Comparison of ENCODE assay signal across 1 cellular context in genomic region chr3:190205739-190206138, GRCh38.
TF ChIP-seq lines count a peak whose summit lies in the region.

No MANE protein-coding gene starts in this region.

TF ChIP-seq in GM12878, 131 proteins besides CTCF, POLR2A, EP300 and RAD21 (continued from another document):
- TF ChIP-seq IRF5 (IDR thresholded peaks at IDR 0.05; ENCODE audit: borderline replicate concordance): no peak
- TF ChIP-seq ZNF207 (IDR thresholded peaks at IDR 0.05; ENCODE audit: borderline replicate concordance): no peak
- TF ChIP-seq CREM (IDR thresholded peaks at IDR 0.05; ENCODE audit: low read depth): peak; percentile 91
- peak in 1 of 2 experiments; percentile 71; a peak in 1 of 4 replicates for TF ChIP-seq SRF (IDR thresholded peaks at IDR 0.05; ENCODE audit: low read depth in 2 of 2, low read length in 2 of 2)
- no peak for TF ChIP-seq SMARCA5 (IDR thresholded peaks at IDR 0.05)
- peak; percentile 71; the same call in 1 of the 2 replicates for TF ChIP-seq ZBED1 (IDR thresholded peaks at IDR 0.05; ENCODE audit: borderline replicate concordance)
- peak; percentile 99 for TF ChIP-seq ATF2 (IDR thresholded peaks at IDR 0.05; ENCODE audit: low read length)
- TF ChIP-seq BCL3 (IDR thresholded peaks at IDR 0.05; ENCODE audit: borderline replicate concordance, insufficient read depth, low read depth, low read length, poor library complexity, severe bottlenecking): peak; percentile 78
- TF ChIP-seq MEF2A (IDR thresholded peaks at IDR 0.05; ENCODE audit: insufficient read depth, low read depth, low read length): peak; percentile 97
- TF ChIP-seq CREB1 (IDR thresholded peaks at IDR 0.05; ENCODE audit: low read depth): peak; percentile 76
- peak; percentile 96 for TF ChIP-seq ATF7 (IDR thresholded peaks at IDR 0.05; ENCODE audit: low read depth)
- peak; percentile 57; the same call in 1 of the 2 replicates for TF ChIP-seq SPI1 (IDR thresholded peaks at IDR 0.05; ENCODE audit: borderline replicate concordance, insufficient read depth, low read depth, low read length)
- no peak for TF ChIP-seq ZNF622 (IDR thresholded peaks at IDR 0.05)
- TF ChIP-seq ASH2L (IDR thresholded peaks at IDR 0.05; ENCODE audit: borderline replicate concordance, low read depth): no peak
- no peak for TF ChIP-seq GATAD2B (conservative IDR thresholded peaks at IDR 0.05; ENCODE audit: low read depth)
- TF ChIP-seq TCF7 (IDR thresholded peaks at IDR 0.05; ENCODE audit: borderline replicate concordance): no peak
- peak; percentile 64; the same call in 1 of the 2 replicates for TF ChIP-seq DPF2 (IDR thresholded peaks at IDR 0.05)
- TF ChIP-seq CUX1 (IDR thresholded peaks at IDR 0.05; ENCODE audit: insufficient replicate concordance, low read depth, low read length): no peak
- no peak for TF ChIP-seq PAX8 (IDR thresholded peaks at IDR 0.05)
- peak; percentile 70; the same call in 1 of the 2 replicates for TF ChIP-seq IRF4 (IDR thresholded peaks at IDR 0.05; ENCODE audit: low read depth, low read length)
- no peak for TF ChIP-seq SREBF2 (IDR thresholded peaks at IDR 0.05; ENCODE audit: low read length)
- peak; percentile 53 for TF ChIP-seq IKZF1 (conservative IDR thresholded peaks at IDR 0.05)
- TF ChIP-seq MEF2B (IDR thresholded peaks at IDR 0.05; ENCODE audit: partially characterized antibody, poor library complexity, severe bottlenecking): peak; percentile 33
- peak; percentile 98 for TF ChIP-seq NFIC (IDR thresholded peaks at IDR 0.05; ENCODE audit: low read depth, low read length)
- TF ChIP-seq RELB (IDR thresholded peaks at IDR 0.05; ENCODE audit: low read depth): peak; percentile 46; the same call in 1 of the 2 replicates
- peak; percentile 51; the same call in 1 of the 2 replicates for TF ChIP-seq PML (IDR thresholded peaks at IDR 0.05; ENCODE audit: low read length)
- TF ChIP-seq CHD2 (IDR thresholded peaks at IDR 0.05; ENCODE audit: borderline replicate concordance, low read depth, low read length): no peak
- TF ChIP-seq MLLT1 (IDR thresholded peaks at IDR 0.05): no peak
- TF ChIP-seq RCOR1 (conservative IDR thresholded peaks at IDR 0.05; ENCODE audit: low read depth, low read length): no peak
- TF ChIP-seq CEBPB (IDR thresholded peaks at IDR 0.05; ENCODE audit: borderline replicate concordance in 1 of 2, low read depth in 2 of 2, low read length in 2 of 2): no peak; a peak in 1 of 4 replicates
- TF ChIP-seq KDM1A (IDR thresholded peaks at IDR 0.05; ENCODE audit: borderline replicate concordance): no peak
- TF ChIP-seq ZNF24 (IDR thresholded peaks at IDR 0.05): no peak; the same call in 1 of the 2 replicates
- TF ChIP-seq ESRRA (IDR thresholded peaks at IDR 0.05; ENCODE audit: low read length): no peak
- TF ChIP-seq JUNB (IDR thresholded peaks at IDR 0.05): peak; percentile 99
- peak in 1 of 2 experiments; percentile 82; a peak in 2 of 4 replicates for TF ChIP-seq ETV6 (conservative IDR thresholded peaks at IDR 0.05 in 1 of 2, IDR thresholded peaks at IDR 0.05 in 1 of 2; ENCODE audit: borderline replicate concordance in 1 of 2, low read depth in 1 of 2)
- no peak for TF ChIP-seq PBX3 (IDR thresholded peaks at IDR 0.05; ENCODE audit: insufficient replicate concordance, low read depth, low read length)
- TF ChIP-seq RELA (IDR thresholded peaks at IDR 0.05; ENCODE audit: borderline replicate concordance, partially characterized antibody): no peak
- peak; percentile 90; the same call in 1 of the 2 replicates for TF ChIP-seq FOXM1 (IDR thresholded peaks at IDR 0.05; ENCODE audit: low read depth, low read length)
- TF ChIP-seq RUNX3 (IDR thresholded peaks at IDR 0.05; ENCODE audit: low read length): peak; percentile 78
- peak; percentile 78; the same call in 1 of the 2 replicates for TF ChIP-seq BCL11A (IDR thresholded peaks at IDR 0.05; ENCODE audit: low read depth, low read length)
- no peak for TF ChIP-seq E2F8 (IDR thresholded peaks at IDR 0.05; ENCODE audit: low read depth, partially characterized antibody)
- TF ChIP-seq MTA3 (IDR thresholded peaks at IDR 0.05; ENCODE audit: borderline replicate concordance, low read length): peak; percentile 79; the same call in 1 of the 2 replicates
- TF ChIP-seq GABPA (IDR thresholded peaks at IDR 0.05; ENCODE audit: low read depth): peak; percentile 74; the same call in 1 of the 2 replicates
- TF ChIP-seq MTA2 (IDR thresholded peaks at IDR 0.05; ENCODE audit: low read depth): peak; percentile 51; the same call in 1 of the 2 replicates
- TF ChIP-seq IKZF2 (IDR thresholded peaks at IDR 0.05): peak; percentile 85 to 87
- TF ChIP-seq USF2 (IDR thresholded peaks at IDR 0.05; ENCODE audit: borderline replicate concordance, low read depth, low read length): no peak
- TF ChIP-seq SIN3A (IDR thresholded peaks at IDR 0.05; ENCODE audit: low read depth, low read length): no peak
- TF ChIP-seq EED (IDR thresholded peaks at IDR 0.05; ENCODE audit: low read depth): peak; percentile 92
